1 cellular context compared by ENCODE assay signal in the genomic region with DNA sequence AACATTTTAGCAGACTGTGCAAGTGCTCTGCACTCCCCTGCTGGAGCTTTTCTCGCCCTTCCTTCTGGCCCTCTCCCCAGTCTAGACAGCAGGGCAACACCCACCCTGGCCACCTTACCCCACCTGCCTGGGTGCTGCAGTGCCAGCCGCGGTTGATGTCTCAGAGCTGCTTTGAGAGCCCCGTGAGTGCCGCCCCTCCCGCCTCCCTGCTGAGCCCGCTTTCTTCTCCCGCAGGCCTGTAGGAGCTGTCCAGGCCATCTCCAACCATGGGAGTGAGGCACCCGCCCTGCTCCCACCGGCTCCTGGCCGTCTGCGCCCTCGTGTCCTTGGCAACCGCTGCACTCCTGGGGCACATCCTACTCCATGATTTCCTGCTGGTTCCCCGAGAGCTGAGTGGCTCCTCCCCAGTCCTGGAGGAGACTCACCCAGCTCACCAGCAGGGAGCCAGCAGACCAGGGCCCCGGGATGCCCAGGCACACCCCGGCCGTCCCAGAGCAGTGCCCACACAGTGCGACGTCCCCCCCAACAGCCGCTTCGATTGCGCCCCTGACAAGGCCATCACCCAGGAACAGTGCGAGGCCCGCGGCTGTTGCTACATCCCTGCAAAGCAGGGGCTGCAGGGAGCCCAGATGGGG.
TF ChIP-seq lines count a peak whose summit lies in the region.

No MANE protein-coding gene starts in this region.

TF ChIP-seq in HCT116, 20 proteins besides CTCF, POLR2A, EP300 and RAD21 (continued from another document):
- TF ChIP-seq ELF1 (IDR thresholded peaks at IDR 0.05; ENCODE audit: borderline replicate concordance, low read depth) (no peak), FOSL1 (IDR thresholded peaks at IDR 0.05; ENCODE audit: low read depth) (no peak)
- TF ChIP-seq, protein P1, sequence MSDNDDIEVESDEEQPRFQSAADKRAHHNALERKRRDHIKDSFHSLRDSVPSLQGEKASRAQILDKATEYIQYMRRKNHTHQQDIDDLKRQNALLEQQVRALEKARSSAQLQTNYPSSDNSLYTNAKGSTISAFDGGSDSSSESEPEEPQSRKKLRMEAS (IDR thresholded peaks at IDR 0.05): no peak
